21 cellular contexts compared by ENCODE assay signal in the genomic region with DNA sequence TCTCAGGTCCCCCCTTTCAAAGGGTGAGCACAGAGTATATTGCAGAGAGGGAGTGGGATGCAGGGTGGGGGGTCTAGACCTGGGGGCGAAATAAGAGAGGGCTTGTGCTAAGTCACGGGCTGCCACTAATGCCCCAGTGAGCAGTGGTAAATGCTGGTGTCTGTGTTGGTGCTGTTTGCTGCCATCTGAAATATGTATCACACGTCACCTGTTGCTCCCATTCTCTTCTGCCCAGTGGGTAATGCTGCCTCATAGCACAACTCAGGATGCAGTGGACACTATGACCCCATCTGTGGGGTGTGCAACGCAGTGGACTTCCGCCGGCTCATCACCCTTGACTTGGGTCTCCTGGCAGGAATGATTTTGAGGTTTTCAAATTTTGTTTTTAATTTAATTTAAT.
"Had no signal": no experiment of that assay in that cellular context is flagged by ENCODE, and none has a peak within 500 bp of the region (broad histone marks: within the 10 kb centered on the region; RNA-seq: fewer than 3 reads in every experiment).

No MANE protein-coding gene starts in this region.

- H3K9me3 Mint-ChIP-seq: activated B cell treated with CpG ODN at 0.5 μM for 24 hours; activated CD4-positive, alpha-beta T cell treated with anti-CD3 and anti-CD28 coated beads, Interleukin-2, amount 10 ng/mL, durations not matched to agents 24 days and 14 days; activated T-cell treated with anti-CD3 and anti-CD28 coated beads, Interleukin-2, amount 50 U/mL, for 24 hours; activated T-helper 1 cell treated with anti-CD3 and anti-CD28 coated beads, Interleukin-12 subunit alpha, Interleukin-12 subunit beta, Interleukin-2, Interleukin-4 antibody, amounts not matched to agents 30 ng/mL and 10 ng/mL and 1 ng/mL, durations not matched to agents 14 hours and 24 hours and 36 hours; T-helper 1 cell treated with Interleukin-12 subunit alpha and Interleukin-12 subunit beta and Interleukin-4 antibody, amounts not matched to agents 30 μg/mL and 1 μg/mL, for 36 hours had no signal

- H2AFZ ChIP-seq: PC-9 had no signal

- H3K27me3 ChIP-seq: cardiac muscle cell had no signal

- H3K4me2 ChIP-seq: PC-9 had no signal

- H3K36me3 Mint-ChIP-seq: activated CD8-positive, alpha-beta memory T cell treated with anti-CD3 and anti-CD28 coated beads, Interleukin-2, amount 10 ng/mL, durations not matched to agents 7 days and 5 days; activated naive CD8-positive, alpha-beta T cell had no signal

- H3K27me3 Mint-ChIP-seq: activated naive CD8-positive, alpha-beta T cell had no signal

- H3K27ac ChIP-seq: brain microvascular endothelial cell, cardiac muscle cell, PC-9 had no signal

- H3K4me3 ChIP-seq: cardiac muscle cell, PC-9 had no signal

- H3K36me3 ChIP-seq: brain microvascular endothelial cell, cardiac muscle cell had no signal

- ATAC-seq: activated CD8-positive, alpha-beta memory T cell treated with anti-CD3 and anti-CD28 coated beads, Interleukin-2, amount 10 ng/mL, durations not matched to agents 7 days and 5 days had no signal

- DNase-seq: activated B cell treated with CpG ODN at 0.5 μM for 24 hours; activated CD4-positive, alpha-beta T cell treated with anti-CD3 and anti-CD28 coated beads for 1 hour; activated CD4-positive, alpha-beta T cell treated with anti-CD3 and anti-CD28 coated beads, Interleukin-2, amount 10 ng/mL, durations not matched to agents 24 days and 14 days; activated CD4-positive, alpha-beta T cell treated with anti-CD3 and anti-CD28 coated beads, Interleukin-2, amount 50 U/mL, for 48 hours; activated CD8-positive, alpha-beta memory T cell treated with anti-CD3 and anti-CD28 coated beads, Interleukin-2, amount 10 ng/mL, durations not matched to agents 7 days and 5 days; activated effector memory CD4-positive, alpha-beta T cell treated with Interleukin-2 at 50 U/mL for 16 hours; activated naive CD4-positive, alpha-beta T cell; activated T-cell treated with anti-CD3 and anti-CD28 coated beads, Interleukin-2, amount 50 U/mL, for 24 hours; brain microvascular endothelial cell; Karpas-422; NCI-H1048; NCI-H2029; NCI-H2107; NCI-H446; NCI-H524; PC-9; SHP77 treated with DMSO at 0.1 percent for 48 hours had no signal

- H3K27ac Mint-ChIP-seq: activated B cell treated with CpG ODN at 0.5 μM for 24 hours; activated CD4-positive, alpha-beta T cell treated with anti-CD3 and anti-CD28 coated beads, Interleukin-2, amount 10 ng/mL, durations not matched to agents 24 days and 14 days; activated CD8-positive, alpha-beta memory T cell treated with anti-CD3 and anti-CD28 coated beads, Interleukin-2, amount 10 ng/mL, durations not matched to agents 7 days and 5 days; activated naive CD8-positive, alpha-beta T cell; activated T-cell treated with anti-CD3 and anti-CD28 coated beads, Interleukin-2, amount 50 U/mL, for 24 hours; activated T-helper 1 cell treated with anti-CD3 and anti-CD28 coated beads, Interleukin-12 subunit alpha, Interleukin-12 subunit beta, Interleukin-2, Interleukin-4 antibody, amounts not matched to agents 30 ng/mL and 10 ng/mL and 1 ng/mL, durations not matched to agents 14 hours and 24 hours and 36 hours; T-helper 1 cell treated with Interleukin-12 subunit alpha and Interleukin-12 subunit beta and Interleukin-4 antibody, amounts not matched to agents 30 μg/mL and 1 μg/mL, for 36 hours had no signal

- H3K4me3 Mint-ChIP-seq: activated B cell treated with CpG ODN at 0.5 μM for 24 hours; activated CD4-positive, alpha-beta T cell treated with anti-CD3 and anti-CD28 coated beads, Interleukin-2, amount 10 ng/mL, durations not matched to agents 24 days and 14 days; activated CD8-positive, alpha-beta memory T cell treated with anti-CD3 and anti-CD28 coated beads, Interleukin-2, amount 10 ng/mL, durations not matched to agents 7 days and 5 days; activated T-cell treated with anti-CD3 and anti-CD28 coated beads, Interleukin-2, amount 50 U/mL, for 24 hours; activated T-helper 1 cell treated with anti-CD3 and anti-CD28 coated beads, Interleukin-12 subunit alpha, Interleukin-12 subunit beta, Interleukin-2, Interleukin-4 antibody, amounts not matched to agents 30 ng/mL and 10 ng/mL and 1 ng/mL, durations not matched to agents 14 hours and 24 hours and 36 hours; T-helper 1 cell treated with Interleukin-12 subunit alpha and Interleukin-12 subunit beta and Interleukin-4 antibody, amounts not matched to agents 30 μg/mL and 1 μg/mL, for 36 hours had no signal
